Comparison of ENCODE assay signal across 23 cellular contexts in the genomic region with DNA sequence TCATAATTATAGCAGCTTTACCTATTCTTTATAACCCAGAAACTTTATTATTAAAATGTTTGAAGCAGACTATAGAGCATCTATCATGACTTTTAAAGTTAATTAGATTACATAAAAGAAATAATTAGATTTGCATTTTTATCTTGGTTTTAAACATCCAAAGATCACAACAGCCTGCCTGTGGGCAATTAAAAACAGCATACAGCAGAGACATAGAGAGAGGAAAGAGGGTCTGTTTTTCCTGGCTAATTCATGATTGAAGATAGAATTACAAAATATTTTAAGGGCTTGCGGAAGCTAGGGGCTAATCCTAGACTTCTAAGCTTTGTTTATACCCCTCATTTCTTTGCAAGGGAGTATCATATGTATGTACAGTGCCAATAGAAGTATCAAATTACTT.
"Had no signal": no experiment of that assay in that cellular context is flagged by ENCODE, and none has a peak within 500 bp of the region (broad histone marks: within the 10 kb centered on the region; RNA-seq: fewer than 3 reads in every experiment).

No MANE protein-coding gene starts in this region.

- H3K36me3 ChIP-seq: adrenal gland had no signal

- ATAC-seq: activated CD8-positive, alpha-beta T cell treated with anti-CD3 and anti-CD28 coated beads, Interleukin-2, amount 10 ng/mL, durations not matched to agents 7 days and 5 days; Panc1; Right ventricle myocardium inferior; T-helper 17 cell had no signal

- H3K9me3 Mint-ChIP-seq: activated naive CD8-positive, alpha-beta T cell treated with anti-CD3 and anti-CD28 coated beads, Interleukin-2, amount 10 ng/mL, durations not matched to agents 7 days and 5 days; WTC11 had no signal

- H3K36me3 Mint-ChIP-seq: activated naive CD8-positive, alpha-beta T cell treated with anti-CD3 and anti-CD28 coated beads, Interleukin-2, amount 10 ng/mL, durations not matched to agents 7 days and 5 days; WTC11 had no signal

- H3K4me2 ChIP-seq: KMS-11 had no signal

- H3K27ac ChIP-seq: adrenal gland, KMS-11 had no signal

- H3K4me3 ChIP-seq: adrenal gland had no signal

- H3K4me3 Mint-ChIP-seq: activated CD8-positive, alpha-beta T cell treated with anti-CD3 and anti-CD28 coated beads, Interleukin-2, amount 10 ng/mL, durations not matched to agents 7 days and 5 days; activated naive CD8-positive, alpha-beta T cell treated with anti-CD3 and anti-CD28 coated beads, Interleukin-2, amount 10 ng/mL, durations not matched to agents 7 days and 5 days; T-helper 17 cell; WTC11 had no signal

- H3K27ac Mint-ChIP-seq: activated CD8-positive, alpha-beta T cell treated with anti-CD3 and anti-CD28 coated beads, Interleukin-2, amount 10 ng/mL, durations not matched to agents 7 days and 5 days; activated naive CD8-positive, alpha-beta T cell treated with anti-CD3 and anti-CD28 coated beads, Interleukin-2, amount 10 ng/mL, durations not matched to agents 7 days and 5 days; T-helper 17 cell; WTC11 had no signal

- H3K9me3 ChIP-seq: adrenal gland had no signal

- H3K4me1 Mint-ChIP-seq: activated naive CD8-positive, alpha-beta T cell treated with anti-CD3 and anti-CD28 coated beads, Interleukin-2, amount 10 ng/mL, durations not matched to agents 7 days and 5 days; T-helper 17 cell had no signal

- DNase-seq: activated CD4-positive, alpha-beta T cell treated with anti-CD3 and anti-CD28 coated beads for 48 hours; activated CD4-positive, alpha-beta T cell treated with anti-CD3 and anti-CD28 coated beads, Interleukin-2, amount 50 U/mL, for 4 hours; activated CD4-positive, CD25-positive, alpha-beta regulatory T cell treated with anti-CD3 and anti-CD28 coated beads, Interleukin-2, amount 50 U/mL, for 72 hours; activated CD8-positive, alpha-beta memory T cell treated with anti-CD3 and anti-CD28 coated beads, Interleukin-2, amount 50 U/mL, for 48 hours; activated CD8-positive, alpha-beta T cell treated with anti-CD3 and anti-CD28 coated beads, Interleukin-2, amount 10 ng/mL, durations not matched to agents 7 days and 5 days; activated naive CD4-positive, alpha-beta T cell treated with anti-CD3 and anti-CD28 coated beads, Interleukin-2, amount 50 U/mL, for 16 hours; activated naive CD8-positive, alpha-beta T cell treated with anti-CD3 and anti-CD28 coated beads, Interleukin-2, amount 10 ng/mL, durations not matched to agents 7 days and 5 days; activated T-cell treated with anti-CD3 and anti-CD28 coated beads, Interleukin-2, amount 50 U/mL, for 1 hour; adrenal gland; anterior cingulate cortex; cerebellar nuclear complex; NCI-H1930; NCI-H2107; NCI-H774; NK-92 treated with Interleukin-12 subunit alpha and Interleukin-12 subunit beta, amount 100 ng/mL, for 24 hours; OCI-M1; RPMI8226; T-helper 17 cell; T-helper 9 cell had no signal

- H3K27me3 ChIP-seq: adrenal gland had no signal

- H3K4me1 ChIP-seq: adrenal gland had no signal

- H3K9ac ChIP-seq: KMS-11 had no signal

- H3K27me3 Mint-ChIP-seq: activated naive CD8-positive, alpha-beta T cell treated with anti-CD3 and anti-CD28 coated beads, Interleukin-2, amount 10 ng/mL, durations not matched to agents 7 days and 5 days; T-helper 17 cell had no signal
